ENCODE assay signal across 8 cellular contexts in the genomic region with DNA sequence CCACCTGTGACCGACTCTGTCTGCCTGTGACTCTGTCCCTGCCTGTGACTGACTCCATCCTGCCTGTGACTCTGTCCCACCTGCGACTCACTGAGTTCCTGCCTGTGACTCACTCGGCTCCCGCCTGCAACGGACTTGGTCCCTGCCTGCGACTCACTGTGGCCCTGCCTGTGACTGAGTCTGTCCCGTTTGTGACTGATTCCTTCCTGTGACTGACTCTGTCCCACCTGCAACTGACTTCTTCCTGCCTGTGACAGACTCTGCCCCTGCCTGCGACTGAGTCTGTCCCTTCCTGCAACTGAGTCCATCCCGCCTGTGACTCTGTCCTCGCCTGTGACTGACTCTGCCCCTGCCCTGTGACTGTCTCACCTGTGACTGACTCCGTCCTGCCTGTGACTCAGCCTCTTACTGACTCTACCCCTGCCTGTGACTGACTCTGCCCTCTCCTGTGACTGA. TPM values are rescaled to one million over a fixed set of nuclear protein-coding genes. Genes with fewer than 3 reads are reported as not detected.
DNase-seq lines count a peak whose midpoint lies in the region; ATAC-seq, FAIRE-seq and TF ChIP-seq lines count a peak whose summit lies in the region.

No MANE protein-coding gene starts in this region.

- H3K9ac ChIP-seq in IMR-90 (ENCODE audit: low read depth, low read length) (no peak overlapping the region), HepG2 (ENCODE audit: insufficient read depth, low read depth, low read length) (no peak overlapping the region)

- TF ChIP-seq RAD21 in IMR-90 (IDR thresholded peaks at IDR 0.05; ENCODE audit: low read length) (no peak), HepG2 (CRISPR knock-in tag; IDR thresholded peaks at IDR 0.05) (no peak)

- no peaks in the 10 kb centered on the region for H3K79me2 ChIP-seq in HepG2 (ENCODE audit: insufficient read depth, low read length)

- no peaks in the 10 kb centered on the region for H3K27me3 ChIP-seq in IMR-90 (ENCODE audit: control insufficient read depth, insufficient read depth, low read length)
- no peaks in the 10 kb centered on the region for H3K27me3 ChIP-seq in HepG2 (ENCODE audit: control insufficient read depth in 1 of 2, insufficient read depth in 2 of 2, low read length in 2 of 2)
- no peaks in the 10 kb centered on the region for H3K27me3 ChIP-seq in SJCRH30
- no peaks in the 10 kb centered on the region for H3K27me3 ChIP-seq in tibial nerve

- BruUV-seq in IMR-90 (replicated peaks; lab: Mats Ljungman, UMichigan): no TSS peak
- no TSS peak for BruUV-seq in HepG2 (replicated peaks; lab: Mats Ljungman, UMichigan)

- H3K56ac ChIP-seq in IMR-90 (ENCODE audit: extremely low read depth, insufficient read depth, low read length): no peak overlapping the region

- in situ Hi-C loops in IMR-90 (cut with MboI; ENCODE audit: low sequenced_read_pairs): no loop called here
- in situ Hi-C loops in HepG2 (cut with HindIII; ENCODE audit: extremely low pct_ligation_motif_present, low pct_unique_long_range_greater_than_20kb): no loop called here

- H4K5ac ChIP-seq in IMR-90 (ENCODE audit: low read depth, low read length): no peak overlapping the region

- H3K4me2 ChIP-seq in IMR-90 (ENCODE audit: low read depth, low read length) (no peak overlapping the region), HepG2 (ENCODE audit: low read depth, low read length) (no peak overlapping the region)

- H3K9me1 ChIP-seq in IMR-90 (ENCODE audit: insufficient read depth, low read length): no peaks in the 10 kb centered on the region

- POLR2A ChIA-PET in IMR-90 (lab: Charles Lee; ENCODE audit: unreplicated experiment): no interaction called here
- POLR2A ChIA-PET in HepG2 (lab: Yijun Ruan, JAX): no interaction called here

- H2BK5ac ChIP-seq in IMR-90 (ENCODE audit: low read depth, low read length, poor library complexity, severe bottlenecking): peak overlapping the region; percentile 63

- TF ChIP-seq CTCF in IMR-90 (conservative IDR thresholded peaks at IDR 0.05; ENCODE audit: low read depth, low read length): no peak
- no peak for TF ChIP-seq CTCF in HepG2 (CRISPR knock-in tag; IDR thresholded peaks at IDR 0.05)
- no peak for TF ChIP-seq CTCF in tibial nerve (IDR thresholded peaks at IDR 0.05)

- CTCF ChIA-PET in IMR-90 (lab: Yijun Ruan, JAX): no interaction called here
- CTCF ChIA-PET in HepG2 (lab: Yijun Ruan, JAX; ENCODE audit: low intra/inter-chr PET ratio, low total read pairs): no interaction called here

- FAIRE-seq in HepG2 (lab: Jason Lieb, UNC): no peak

- H2AK9ac ChIP-seq in IMR-90 (replicated peaks; ENCODE audit: low read depth, low read length, poor library complexity): peak overlapping the region; percentile 15

- dilution Hi-C loops in IMR-90 (cut with HindIII; ENCODE audit: low sequenced_read_pairs, unreplicated experiment): no loop called here

- H2AK5ac ChIP-seq in IMR-90 (ENCODE audit: low read depth, low read length): no peak overlapping the region

- H3K4me1 ChIP-seq in IMR-90 (ENCODE audit: control insufficient read depth, insufficient read depth, low read length): peaks cover 4% of the 10 kb centered on the region; the same call in 1 of the 2 replicates
- H3K4me1 ChIP-seq in HepG2 (ENCODE audit: insufficient read depth, low read length): no peaks in the 10 kb centered on the region
- H3K4me1 ChIP-seq in SJCRH30: no peaks in the 10 kb centered on the region
- H3K4me1 ChIP-seq in tibial nerve: peaks cover 0 to 8% (median 0%) of the 10 kb centered on the region in 4 donors

- 0 out of 2 replicates have a peak overlapping the region, but pooled peaks have one; percentile 1 for H3K4ac ChIP-seq in IMR-90 (ENCODE audit: low read depth, low read length)

- H2BK15ac ChIP-seq in IMR-90 (ENCODE audit: low read depth, low read length): no peak overlapping the region

- H3K27ac ChIP-seq in IMR-90 (ENCODE audit: insufficient read depth, low read length): no peak overlapping the region; the same call in 1 of the 2 replicates
- no peak overlapping the region for H3K27ac ChIP-seq in HepG2 (ENCODE audit: extremely low read length, insufficient read depth, low read length)
- no peak overlapping the region for H3K27ac ChIP-seq in SJCRH30
- H3K27ac ChIP-seq in tibial nerve: no peak overlapping the region

- intact Hi-C loops in IMR-90 (cut with micrococcal nuclease): no loop called here
- intact Hi-C loops in HepG2 (cut with micrococcal nuclease; ENCODE audit: unreplicated experiment): no loop called here

- ATAC-seq in IMR-90 (ENCODE audit: low read depth): peak; percentile 40
- ATAC-seq in HepG2: peak; percentile 59
- no peak for ATAC-seq in HG03520 (IDR thresholded peaks at IDR 0.05; ENCODE audit: unreplicated experiment)
- no peak for ATAC-seq in HG03457 (IDR thresholded peaks at IDR 0.05; ENCODE audit: unreplicated experiment)

- no peak overlapping the region for H4K91ac ChIP-seq in IMR-90 (ENCODE audit: insufficient read depth, low read depth, low read length)

- no peak overlapping the region for H3K14ac ChIP-seq in IMR-90 (replicated peaks; ENCODE audit: low read depth, low read length)

- TF ChIP-seq EP300 in HepG2 (IDR thresholded peaks at IDR 0.05; ENCODE audit: low read depth in 2 of 2, low read length in 2 of 2): no peak
- no peak for TF ChIP-seq EP300 in HepG2 (CRISPR knock-in tag; IDR thresholded peaks at IDR 0.05; ENCODE audit: borderline replicate concordance)
- TF ChIP-seq EP300 in tibial nerve (IDR thresholded peaks at IDR 0.05): no peak

- H2BK120ac ChIP-seq in IMR-90 (ENCODE audit: low read depth, low read length): no peak overlapping the region

- 51% methylated on average over 11 of the region's 11 CpGs; no CpG with 5 or more reads in 1 of the 2 experiments for WGBS in IMR-90 (ENCODE audit: extremely low coverage in 2 of 2, insufficient read length in 1 of 2), 2 experiments
- WGBS in HepG2 (ENCODE audit: low lambda C conversion rate): 89% methylated on average over 11 of the region's 11 CpGs
- 92% methylated on average over 11 of the region's 11 CpGs for WGBS in tibial nerve, 2 donors

- H4K8ac ChIP-seq in IMR-90 (ENCODE audit: low read depth in 2 of 2, low read length in 2 of 2): no peak overlapping the region

- H3K79me1 ChIP-seq in IMR-90 (ENCODE audit: low read depth in 1 of 2, low read length in 2 of 2): peaks cover 14 to 41% of the 10 kb centered on the region in 2 experiments; a peak in 3 of 4 replicates

- no peak overlapping the region for H3K4me3 ChIP-seq in IMR-90 (ENCODE audit: insufficient read depth, low read depth, low read length)
- H3K4me3 ChIP-seq in HepG2 (replicated peaks in 1 of 3; ENCODE audit: insufficient read depth in 1 of 3, low read depth in 2 of 3, low read length in 3 of 3): no peak overlapping the region
- no peak overlapping the region for H3K4me3 ChIP-seq in SJCRH30
- no peak overlapping the region for H3K4me3 ChIP-seq in tibial nerve

- H2AFZ ChIP-seq in IMR-90 (replicated peaks; ENCODE audit: low read length, poor library complexity) (no peak overlapping the region), HepG2 (ENCODE audit: low read length) (no peak overlapping the region)

- no peak overlapping the region for H3K18ac ChIP-seq in IMR-90 (ENCODE audit: low read depth, low read length)

- H3K9me3 ChIP-seq in IMR-90 (ENCODE audit: control insufficient read depth, insufficient read depth, low read length) (peaks cover 18% of the 10 kb centered on the region; the same call in 1 of the 2 replicates), HepG2 (ENCODE audit: low read length) (no peaks in the 10 kb centered on the region), SJCRH30 (replicated peaks) (no peaks in the 10 kb centered on the region), tibial nerve (no peaks in the 10 kb centered on the region)

- peak; percentile 51 for DNase-seq in IMR-90
- DNase-seq in activated T-cell treated with anti-CD3 and anti-CD28 coated beads for 48 hours (ENCODE audit: low read depth): peak; percentile 74
- DNase-seq in HepG2 (ENCODE audit: low spot score): peak; percentile 29
- DNase-seq in stimulated activated CD8-positive, alpha-beta memory T cell treated with anti-CD3 and anti-CD28 coated beads, Interleukin-4, amount 100 ng/mL, for 48 hours: peak; percentile 81
- no peak for DNase-seq in SJCRH30
- DNase-seq in tibial nerve (ENCODE audit: low spot score in 2 of 2): no peak

- TF ChIP-seq POLR2A in IMR-90 (IDR thresholded peaks at IDR 0.05; ENCODE audit: low read depth, low read length) (no peak), HepG2 (IDR thresholded peaks at IDR 0.05; ENCODE audit: insufficient read depth in 1 of 2, low read depth in 2 of 2, low read length in 2 of 2) (no peak), tibial nerve (IDR thresholded peaks at IDR 0.05) (no peak)

- peaks cover 74% of the 10 kb centered on the region for H3K36me3 ChIP-seq in IMR-90 (ENCODE audit: control insufficient read depth, insufficient read depth, low read length)
- H3K36me3 ChIP-seq in HepG2 (replicated peaks in 1 of 2; ENCODE audit: control insufficient read depth in 1 of 2, insufficient read depth in 2 of 2, low read length in 2 of 2): peaks cover 24 to 72% of the 10 kb centered on the region in 2 experiments
- peaks cover 55% of the 10 kb centered on the region for H3K36me3 ChIP-seq in SJCRH30
- peaks cover 10 to 92% (median 15%) of the 10 kb centered on the region in 3 donors for H3K36me3 ChIP-seq in tibial nerve

- no peak overlapping the region for H2BK20ac ChIP-seq in IMR-90 (ENCODE audit: low read depth, low read length)

- H4K20me1 ChIP-seq in IMR-90 (ENCODE audit: insufficient read depth, low read length) (peaks cover 12% of the 10 kb centered on the region), HepG2 (ENCODE audit: insufficient read depth, low read length) (no peaks in the 10 kb centered on the region)

- 0 out of 2 replicates have a peak overlapping the region, but pooled peaks have one; percentile 2 for H3K23ac ChIP-seq in IMR-90 (ENCODE audit: low read depth, low read length)

RNA-seq across cellular contexts. Expression of gene UVSSA, which starts 9.6 kb away (rescaled TPM):
- total RNA-seq in IMR-90 (2012; rRNA removed) (1.4 TPM in 2 replicates), HepG2 (2016; rRNA removed; fragmentation: Illumina TruSeq; extraction: Trizol) (4.6 and 4.8 TPM in 2 replicates), tibial nerve (10 to 100 TPM; 29.8 to 72.0 (median 30.4) TPM)
- polyA plus RNA-seq in IMR-90 (2012; rRNA removed) (8.4 and 9.4 TPM in 2 replicates), HepG2 (2011; rRNA removed) (8.4 and 8.6 TPM in 2 replicates)
- polyA plus RNA-seq in IMR-90 (2012; cell fraction: cytosol; rRNA removed): 5.7 and 5.9 TPM in 2 replicates
- 63.0 and 126 TPM in 2 replicates for polyA plus RNA-seq in IMR-90 (2012; cell fraction: nucleus; rRNA removed; ENCODE audit: low replicate concordance)
- 2.3 and 4.1 TPM in 2 replicates for total RNA-seq in HepG2 (2016; cell fraction: cytosol; rRNA removed; fragmentation: Illumina TruSeq; extraction: Trizol; ENCODE audit: low read depth)
- total RNA-seq in HepG2 (2016; cell fraction: insoluble cytoplasmic fraction; rRNA removed; fragmentation: Illumina TruSeq; extraction: Trizol): 3.7 and 4.7 TPM in 2 replicates
- 2.9 and 3.9 TPM in 2 replicates for total RNA-seq in HepG2 (2016; cell fraction: membrane; rRNA removed; fragmentation: Illumina TruSeq; extraction: Trizol)
- total RNA-seq in HepG2 (2016; cell fraction: nucleus; rRNA removed; fragmentation: Illumina TruSeq; extraction: Trizol): 6.9 and 7.1 TPM in 2 replicates
- polyA plus RNA-seq in HepG2 (2011; cell fraction: cytosol; rRNA removed): 3.0 and 4.1 TPM in 2 replicates
- polyA plus RNA-seq in HepG2 (2011; cell fraction: nucleus; rRNA removed): 80.9 and 90.3 TPM in 2 replicates
- polyA plus RNA-seq in HepG2 (2012): 7.1 and 7.7 TPM in 2 replicates
- 0.16 and 0.25 TPM in 2 replicates for polyA plus RNA-seq in HepG2 (2016; cell fraction: cytosol; fragmentation: Illumina TruSeq; extraction: Trizol; ENCODE audit: low read depth)
- polyA plus RNA-seq in HepG2 (2016; cell fraction: insoluble cytoplasmic fraction; fragmentation: Illumina TruSeq; extraction: Trizol; ENCODE audit: low read depth): 3.8 and 4.8 TPM in 2 replicates
- polyA plus RNA-seq in HepG2 (2016; cell fraction: membrane; fragmentation: Illumina TruSeq; extraction: Trizol; ENCODE audit: low read depth): 0.59 and 0.60 TPM in 2 replicates
- 29.2 and 29.8 TPM in 2 replicates for polyA plus RNA-seq in HepG2 (2016; cell fraction: nucleus; fragmentation: Illumina TruSeq; extraction: Trizol; ENCODE audit: insufficient read depth, low read depth)
- 3.9 and 14.3 TPM in 2 replicates for polyA minus RNA-seq in HepG2 (2011; rRNA and poly(A)+ RNA removed; ENCODE audit: low replicate concordance)
- polyA minus RNA-seq in HepG2 (2011; cell fraction: cytosol; rRNA and poly(A)+ RNA removed): 3.6 and 4.4 TPM in 2 replicates
- polyA minus RNA-seq in HepG2 (2011; cell fraction: nucleus; rRNA and poly(A)+ RNA removed): 18.8 and 20.2 TPM in 2 replicates
- 3.4 and 5.8 TPM in 2 replicates for total RNA-seq in SJCRH30 (2014; rRNA removed; shearing (Covaris generic))

RNA-seq across cellular contexts. Expression of gene MAEA, which starts 47.7 kb away (rescaled TPM):
- total RNA-seq in IMR-90 (2012; rRNA removed): 61.5 and 77.2 TPM in 2 replicates
- polyA plus RNA-seq in IMR-90 (2012; rRNA removed): 108 and 120 TPM in 2 replicates
- 108 and 119 TPM in 2 replicates for polyA plus RNA-seq in IMR-90 (2012; cell fraction: cytosol; rRNA removed)
- polyA plus RNA-seq in IMR-90 (2012; cell fraction: nucleus; rRNA removed; ENCODE audit: low replicate concordance): 179 and 309 TPM in 2 replicates
- 52.0 and 65.2 TPM in 2 replicates for total RNA-seq in HepG2 (2016; rRNA removed; fragmentation: Illumina TruSeq; extraction: Trizol)
- total RNA-seq in HepG2 (2016; cell fraction: cytosol; rRNA removed; fragmentation: Illumina TruSeq; extraction: Trizol; ENCODE audit: low read depth): 10.0 and 10.5 TPM in 2 replicates
- 55.0 and 59.4 TPM in 2 replicates for total RNA-seq in HepG2 (2016; cell fraction: insoluble cytoplasmic fraction; rRNA removed; fragmentation: Illumina TruSeq; extraction: Trizol)
- total RNA-seq in HepG2 (2016; cell fraction: membrane; rRNA removed; fragmentation: Illumina TruSeq; extraction: Trizol): 23.7 and 24.2 TPM in 2 replicates
- 30.2 and 31.7 TPM in 2 replicates for total RNA-seq in HepG2 (2016; cell fraction: nucleus; rRNA removed; fragmentation: Illumina TruSeq; extraction: Trizol)
- 57.1 and 60.7 TPM in 2 replicates for polyA plus RNA-seq in HepG2 (2011; rRNA removed)
- 48.5 and 73.3 TPM in 2 replicates for polyA plus RNA-seq in HepG2 (2011; cell fraction: cytosol; rRNA removed)
- polyA plus RNA-seq in HepG2 (2011; cell fraction: nucleus; rRNA removed): 171 and 221 TPM in 2 replicates
- polyA plus RNA-seq in HepG2 (2012): 28.9 and 30.8 TPM in 2 replicates
- 5.9 and 6.3 TPM in 2 replicates for polyA plus RNA-seq in HepG2 (2016; cell fraction: cytosol; fragmentation: Illumina TruSeq; extraction: Trizol; ENCODE audit: low read depth)
- polyA plus RNA-seq in HepG2 (2016; cell fraction: insoluble cytoplasmic fraction; fragmentation: Illumina TruSeq; extraction: Trizol; ENCODE audit: low read depth): 60.8 and 67.1 TPM in 2 replicates
- polyA plus RNA-seq in HepG2 (2016; cell fraction: membrane; fragmentation: Illumina TruSeq; extraction: Trizol; ENCODE audit: low read depth): 15.8 and 16.9 TPM in 2 replicates
- 69.6 and 72.4 TPM in 2 replicates for polyA plus RNA-seq in HepG2 (2016; cell fraction: nucleus; fragmentation: Illumina TruSeq; extraction: Trizol; ENCODE audit: insufficient read depth, low read depth)
- 56.6 and 139 TPM in 2 replicates for polyA minus RNA-seq in HepG2 (2011; rRNA and poly(A)+ RNA removed; ENCODE audit: low replicate concordance)
- polyA minus RNA-seq in HepG2 (2011; cell fraction: cytosol; rRNA and poly(A)+ RNA removed): 41.7 and 45.7 TPM in 2 replicates
- polyA minus RNA-seq in HepG2 (2011; cell fraction: nucleus; rRNA and poly(A)+ RNA removed): 40.9 and 44.3 TPM in 2 replicates
- total RNA-seq in SJCRH30 (2014; rRNA removed; shearing (Covaris generic)): 54.1 and 55.3 TPM in 2 replicates
- total RNA-seq in tibial nerve: 100 to 1,000 TPM in 1 of 4 donors, 10 to 100 TPM in 3; 66.2 to 140 (median 83.2) TPM

Comparison
In these comparisons a context has a peak if more than half of its experiments do, and no peak if none do; other contexts are left out.
1. ATAC-seq: peak in IMR-90 (single experiment) and HepG2 (single experiment); none in HG03520 (single experiment) and HG03457 (single experiment).
2. DNase-seq: peak in IMR-90 (single experiment), activated T-cell treated with anti-CD3 and anti-CD28 coated beads for 48 hours (single experiment), HepG2 (single experiment) and stimulated activated CD8-positive, alpha-beta memory T cell treated with anti-CD3 and anti-CD28 coated beads, Interleukin-4, amount 100 ng/mL, for 48 hours (single experiment); none in SJCRH30 (0 of 2) and tibial nerve (0 of 2).